ENCODE assay signal across 1 cellular context in the genomic region with DNA sequence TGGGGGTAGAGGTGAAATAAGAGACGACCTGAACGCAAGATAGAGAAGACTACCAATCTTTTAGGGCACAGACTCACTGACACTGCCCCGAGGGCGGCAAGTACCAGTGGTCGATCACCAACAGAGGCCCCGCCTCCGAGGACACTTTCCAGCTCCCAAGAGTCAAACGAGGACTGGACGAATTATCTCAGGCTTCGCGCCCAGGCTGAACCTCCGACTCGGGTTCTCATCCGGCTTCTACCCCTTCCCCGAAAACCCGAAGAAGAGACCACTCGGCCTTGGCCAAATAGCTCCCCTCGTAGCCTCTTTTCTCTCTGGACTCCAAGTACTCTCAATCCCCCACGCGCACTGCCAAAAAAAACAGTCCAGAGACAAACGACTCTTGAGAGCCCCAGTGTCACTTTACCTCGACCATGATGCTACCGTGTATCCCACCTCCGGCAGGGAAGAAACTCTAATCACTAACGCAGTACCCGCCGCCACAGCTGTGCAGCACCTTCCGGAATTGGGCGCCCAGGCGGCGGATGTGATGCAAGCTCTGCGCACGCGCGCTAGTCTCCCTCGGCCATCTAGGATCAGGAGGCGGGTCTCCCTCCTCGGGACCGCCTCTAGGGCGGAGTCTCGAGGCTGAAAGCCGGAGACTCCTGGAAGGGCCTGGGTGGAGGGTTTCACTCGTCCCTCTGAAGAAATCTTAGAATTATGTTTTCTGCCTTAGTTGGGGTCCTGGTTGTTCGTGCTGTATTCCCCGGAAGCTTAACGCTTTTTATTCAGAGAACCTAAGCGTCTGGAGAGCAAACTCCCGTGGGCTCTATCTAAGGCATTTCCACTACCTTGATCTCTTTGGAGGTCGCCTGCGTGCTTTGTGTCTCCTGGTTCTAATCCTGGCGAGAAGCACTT.
TF ChIP-seq lines count a peak whose summit lies in the region.

A gene (minus strand): TSS at position 507 of the 897 bp plus-strand sequence. CDS start 92 bp downstream, at position 415.

TF ChIP-seq in HepG2, 621 proteins besides CTCF, POLR2A, EP300 and RAD21 (continued from another document and continues in another):
- TF ChIP-seq, protein P1, sequence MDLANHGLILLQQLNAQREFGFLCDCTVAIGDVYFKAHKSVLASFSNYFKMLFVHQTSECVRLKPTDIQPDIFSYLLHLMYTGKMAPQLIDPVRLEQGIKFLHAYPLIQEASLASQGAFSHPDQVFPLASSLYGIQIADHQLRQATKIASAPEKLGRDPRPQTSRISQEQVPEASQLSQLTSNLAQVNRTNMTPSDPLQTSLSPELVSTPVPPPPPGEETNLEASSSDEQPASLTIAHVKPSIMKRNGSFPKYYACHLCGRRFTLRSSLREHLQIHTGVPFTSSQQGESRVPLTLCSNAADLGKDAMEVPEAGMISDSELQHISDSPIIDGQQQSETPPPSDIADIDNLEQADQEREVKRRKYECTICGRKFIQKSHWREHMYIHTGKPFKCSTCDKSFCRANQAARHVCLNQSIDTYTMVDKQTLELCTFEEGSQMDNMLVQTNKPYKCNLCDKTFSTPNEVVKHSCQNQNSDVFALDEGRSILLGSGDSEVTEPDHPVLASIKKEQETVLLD (CRISPR knock-in tag; IDR thresholded peaks at IDR 0.05; ENCODE audit: low read depth): no peak
- TF ChIP-seq ZNF329 (CRISPR knock-in tag; IDR thresholded peaks at IDR 0.05; ENCODE audit: low read depth) (no peak), NFE2L1 (CRISPR knock-in tag; IDR thresholded peaks at IDR 0.05; ENCODE audit: borderline replicate concordance) (no peak), ZNF124 (CRISPR knock-in tag; IDR thresholded peaks at IDR 0.05) (0 out of 2 replicates have a peak, but pooled peaks have one; percentile 48), SKI (IDR thresholded peaks at IDR 0.05; ENCODE audit: partially characterized antibody) (no peak), ZNF160 (CRISPR knock-in tag; IDR thresholded peaks at IDR 0.05) (no peak), ZNF547 (CRISPR knock-in tag; IDR thresholded peaks at IDR 0.05) (peak; percentile 63; the same call in 1 of the 2 replicates), MYNN (CRISPR knock-in tag; IDR thresholded peaks at IDR 0.05; ENCODE audit: low read depth) (no peak), STAT5B (CRISPR knock-in tag; IDR thresholded peaks at IDR 0.05) (no peak), ZNF850 (CRISPR knock-in tag; conservative IDR thresholded peaks at IDR 0.05) (no peak), RXRB (CRISPR knock-in tag; IDR thresholded peaks at IDR 0.05; ENCODE audit: borderline replicate concordance) (no peak), NCOA1 (CRISPR knock-in tag; IDR thresholded peaks at IDR 0.05) (no peak), SALL2 (CRISPR knock-in tag; IDR thresholded peaks at IDR 0.05) (no peak), NONO (IDR thresholded peaks at IDR 0.05) (no peak), NONO (CRISPR knock-in tag; conservative IDR thresholded peaks at IDR 0.05) (no peak), GTF3A (CRISPR knock-in tag; conservative IDR thresholded peaks at IDR 0.05) (no peak), PLRG1 (conservative IDR thresholded peaks at IDR 0.05) (no peak), ZNF879 (CRISPR knock-in tag; IDR thresholded peaks at IDR 0.05) (no peak), HNRNPUL1 (IDR thresholded peaks at IDR 0.05; ENCODE audit: low read depth, low read length) (no peak), RELA (CRISPR knock-in tag; IDR thresholded peaks at IDR 0.05) (no peak)
- TF ChIP-seq, protein P2, sequence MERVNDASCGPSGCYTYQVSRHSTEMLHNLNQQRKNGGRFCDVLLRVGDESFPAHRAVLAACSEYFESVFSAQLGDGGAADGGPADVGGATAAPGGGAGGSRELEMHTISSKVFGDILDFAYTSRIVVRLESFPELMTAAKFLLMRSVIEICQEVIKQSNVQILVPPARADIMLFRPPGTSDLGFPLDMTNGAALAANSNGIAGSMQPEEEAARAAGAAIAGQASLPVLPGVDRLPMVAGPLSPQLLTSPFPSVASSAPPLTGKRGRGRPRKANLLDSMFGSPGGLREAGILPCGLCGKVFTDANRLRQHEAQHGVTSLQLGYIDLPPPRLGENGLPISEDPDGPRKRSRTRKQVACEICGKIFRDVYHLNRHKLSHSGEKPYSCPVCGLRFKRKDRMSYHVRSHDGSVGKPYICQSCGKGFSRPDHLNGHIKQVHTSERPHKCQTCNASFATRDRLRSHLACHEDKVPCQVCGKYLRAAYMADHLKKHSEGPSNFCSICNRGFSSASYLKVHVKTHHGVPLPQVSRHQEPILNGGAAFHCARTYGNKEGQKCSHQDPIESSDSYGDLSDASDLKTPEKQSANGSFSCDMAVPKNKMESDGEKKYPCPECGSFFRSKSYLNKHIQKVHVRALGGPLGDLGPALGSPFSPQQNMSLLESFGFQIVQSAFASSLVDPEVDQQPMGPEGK (CRISPR knock-in tag; IDR thresholded peaks at IDR 0.05): no peak
- TF ChIP-seq, protein P3, sequence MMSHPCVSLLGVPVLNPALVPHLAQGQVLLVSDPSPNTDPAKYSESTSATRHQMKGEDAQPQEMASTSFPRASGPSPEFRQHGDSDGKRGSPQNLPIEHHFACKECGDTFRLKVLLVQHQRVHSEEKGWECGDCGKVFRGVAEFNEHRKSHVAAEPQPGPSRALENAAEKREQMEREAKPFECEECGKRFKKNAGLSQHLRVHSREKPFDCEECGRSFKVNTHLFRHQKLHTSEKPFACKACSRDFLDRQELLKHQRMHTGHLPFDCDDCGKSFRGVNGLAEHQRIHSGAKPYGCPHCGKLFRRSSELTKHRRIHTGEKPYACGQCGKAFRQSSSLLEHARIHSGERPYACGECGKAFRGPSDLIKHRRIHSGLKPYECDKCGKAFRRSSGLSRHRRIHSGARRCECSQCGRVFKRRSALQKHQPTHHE (CRISPR knock-in tag; IDR thresholded peaks at IDR 0.05; ENCODE audit: borderline replicate concordance): no peak
- TF ChIP-seq, protein P4, sequence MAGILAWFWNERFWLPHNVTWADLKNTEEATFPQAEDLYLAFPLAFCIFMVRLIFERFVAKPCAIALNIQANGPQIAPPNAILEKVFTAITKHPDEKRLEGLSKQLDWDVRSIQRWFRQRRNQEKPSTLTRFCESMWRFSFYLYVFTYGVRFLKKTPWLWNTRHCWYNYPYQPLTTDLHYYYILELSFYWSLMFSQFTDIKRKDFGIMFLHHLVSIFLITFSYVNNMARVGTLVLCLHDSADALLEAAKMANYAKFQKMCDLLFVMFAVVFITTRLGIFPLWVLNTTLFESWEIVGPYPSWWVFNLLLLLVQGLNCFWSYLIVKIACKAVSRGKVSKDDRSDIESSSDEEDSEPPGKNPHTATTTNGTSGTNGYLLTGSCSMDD (CRISPR knock-in tag; IDR thresholded peaks at IDR 0.05): no peak
- TF ChIP-seq, protein P5, sequence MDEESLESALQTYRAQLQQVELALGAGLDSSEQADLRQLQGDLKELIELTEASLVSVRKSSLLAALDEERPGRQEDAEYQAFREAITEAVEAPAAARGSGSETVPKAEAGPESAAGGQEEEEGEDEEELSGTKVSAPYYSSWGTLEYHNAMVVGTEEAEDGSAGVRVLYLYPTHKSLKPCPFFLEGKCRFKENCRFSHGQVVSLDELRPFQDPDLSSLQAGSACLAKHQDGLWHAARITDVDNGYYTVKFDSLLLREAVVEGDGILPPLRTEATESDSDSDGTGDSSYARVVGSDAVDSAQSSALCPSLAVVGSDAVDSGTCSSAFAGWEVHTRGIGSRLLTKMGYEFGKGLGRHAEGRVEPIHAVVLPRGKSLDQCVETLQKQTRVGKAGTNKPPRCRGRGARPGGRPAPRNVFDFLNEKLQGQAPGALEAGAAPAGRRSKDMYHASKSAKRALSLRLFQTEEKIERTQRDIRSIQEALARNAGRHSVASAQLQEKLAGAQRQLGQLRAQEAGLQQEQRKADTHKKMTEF (CRISPR knock-in tag; IDR thresholded peaks at IDR 0.05): no peak
- TF ChIP-seq, protein P6, sequence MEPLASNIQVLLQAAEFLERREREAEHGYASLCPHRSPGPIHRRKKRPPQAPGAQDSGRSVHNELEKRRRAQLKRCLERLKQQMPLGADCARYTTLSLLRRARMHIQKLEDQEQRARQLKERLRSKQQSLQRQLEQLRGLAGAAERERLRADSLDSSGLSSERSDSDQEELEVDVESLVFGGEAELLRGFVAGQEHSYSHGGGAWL (CRISPR knock-in tag; IDR thresholded peaks at IDR 0.05): no peak
- TF ChIP-seq, protein P7, sequence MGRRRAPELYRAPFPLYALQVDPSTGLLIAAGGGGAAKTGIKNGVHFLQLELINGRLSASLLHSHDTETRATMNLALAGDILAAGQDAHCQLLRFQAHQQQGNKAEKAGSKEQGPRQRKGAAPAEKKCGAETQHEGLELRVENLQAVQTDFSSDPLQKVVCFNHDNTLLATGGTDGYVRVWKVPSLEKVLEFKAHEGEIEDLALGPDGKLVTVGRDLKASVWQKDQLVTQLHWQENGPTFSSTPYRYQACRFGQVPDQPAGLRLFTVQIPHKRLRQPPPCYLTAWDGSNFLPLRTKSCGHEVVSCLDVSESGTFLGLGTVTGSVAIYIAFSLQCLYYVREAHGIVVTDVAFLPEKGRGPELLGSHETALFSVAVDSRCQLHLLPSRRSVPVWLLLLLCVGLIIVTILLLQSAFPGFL (CRISPR knock-in tag; IDR thresholded peaks at IDR 0.05): no peak
- TF ChIP-seq, protein P8, sequence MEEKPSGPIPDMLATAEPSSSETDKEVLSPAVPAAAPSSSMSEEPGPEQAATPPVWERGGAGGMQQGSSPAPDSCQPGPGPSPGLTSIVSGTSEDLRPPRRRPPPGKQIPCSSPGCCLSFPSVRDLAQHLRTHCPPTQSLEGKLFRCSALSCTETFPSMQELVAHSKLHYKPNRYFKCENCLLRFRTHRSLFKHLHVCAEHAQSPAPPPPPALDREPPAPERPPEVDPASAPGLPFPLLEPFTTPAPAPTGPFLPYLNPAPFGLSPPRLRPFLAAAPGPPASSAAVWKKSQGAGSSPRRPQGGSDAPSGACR (CRISPR knock-in tag; IDR thresholded peaks at IDR 0.05): peak; percentile 40; the same call in 1 of the 2 replicates
- TF ChIP-seq, protein P9, sequence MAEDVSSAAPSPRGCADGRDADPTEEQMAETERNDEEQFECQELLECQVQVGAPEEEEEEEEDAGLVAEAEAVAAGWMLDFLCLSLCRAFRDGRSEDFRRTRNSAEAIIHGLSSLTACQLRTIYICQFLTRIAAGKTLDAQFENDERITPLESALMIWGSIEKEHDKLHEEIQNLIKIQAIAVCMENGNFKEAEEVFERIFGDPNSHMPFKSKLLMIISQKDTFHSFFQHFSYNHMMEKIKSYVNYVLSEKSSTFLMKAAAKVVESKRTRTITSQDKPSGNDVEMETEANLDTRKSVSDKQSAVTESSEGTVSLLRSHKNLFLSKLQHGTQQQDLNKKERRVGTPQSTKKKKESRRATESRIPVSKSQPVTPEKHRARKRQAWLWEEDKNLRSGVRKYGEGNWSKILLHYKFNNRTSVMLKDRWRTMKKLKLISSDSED (CRISPR knock-in tag; IDR thresholded peaks at IDR 0.05): no peak
- TF ChIP-seq, protein P10, sequence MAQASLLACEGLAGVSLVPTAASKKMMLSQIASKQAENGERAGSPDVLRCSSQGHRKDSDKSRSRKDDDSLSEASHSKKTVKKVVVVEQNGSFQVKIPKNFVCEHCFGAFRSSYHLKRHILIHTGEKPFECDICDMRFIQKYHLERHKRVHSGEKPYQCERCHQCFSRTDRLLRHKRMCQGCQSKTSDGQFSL (CRISPR knock-in tag; IDR thresholded peaks at IDR 0.05): no peak
- TF ChIP-seq, protein P11, sequence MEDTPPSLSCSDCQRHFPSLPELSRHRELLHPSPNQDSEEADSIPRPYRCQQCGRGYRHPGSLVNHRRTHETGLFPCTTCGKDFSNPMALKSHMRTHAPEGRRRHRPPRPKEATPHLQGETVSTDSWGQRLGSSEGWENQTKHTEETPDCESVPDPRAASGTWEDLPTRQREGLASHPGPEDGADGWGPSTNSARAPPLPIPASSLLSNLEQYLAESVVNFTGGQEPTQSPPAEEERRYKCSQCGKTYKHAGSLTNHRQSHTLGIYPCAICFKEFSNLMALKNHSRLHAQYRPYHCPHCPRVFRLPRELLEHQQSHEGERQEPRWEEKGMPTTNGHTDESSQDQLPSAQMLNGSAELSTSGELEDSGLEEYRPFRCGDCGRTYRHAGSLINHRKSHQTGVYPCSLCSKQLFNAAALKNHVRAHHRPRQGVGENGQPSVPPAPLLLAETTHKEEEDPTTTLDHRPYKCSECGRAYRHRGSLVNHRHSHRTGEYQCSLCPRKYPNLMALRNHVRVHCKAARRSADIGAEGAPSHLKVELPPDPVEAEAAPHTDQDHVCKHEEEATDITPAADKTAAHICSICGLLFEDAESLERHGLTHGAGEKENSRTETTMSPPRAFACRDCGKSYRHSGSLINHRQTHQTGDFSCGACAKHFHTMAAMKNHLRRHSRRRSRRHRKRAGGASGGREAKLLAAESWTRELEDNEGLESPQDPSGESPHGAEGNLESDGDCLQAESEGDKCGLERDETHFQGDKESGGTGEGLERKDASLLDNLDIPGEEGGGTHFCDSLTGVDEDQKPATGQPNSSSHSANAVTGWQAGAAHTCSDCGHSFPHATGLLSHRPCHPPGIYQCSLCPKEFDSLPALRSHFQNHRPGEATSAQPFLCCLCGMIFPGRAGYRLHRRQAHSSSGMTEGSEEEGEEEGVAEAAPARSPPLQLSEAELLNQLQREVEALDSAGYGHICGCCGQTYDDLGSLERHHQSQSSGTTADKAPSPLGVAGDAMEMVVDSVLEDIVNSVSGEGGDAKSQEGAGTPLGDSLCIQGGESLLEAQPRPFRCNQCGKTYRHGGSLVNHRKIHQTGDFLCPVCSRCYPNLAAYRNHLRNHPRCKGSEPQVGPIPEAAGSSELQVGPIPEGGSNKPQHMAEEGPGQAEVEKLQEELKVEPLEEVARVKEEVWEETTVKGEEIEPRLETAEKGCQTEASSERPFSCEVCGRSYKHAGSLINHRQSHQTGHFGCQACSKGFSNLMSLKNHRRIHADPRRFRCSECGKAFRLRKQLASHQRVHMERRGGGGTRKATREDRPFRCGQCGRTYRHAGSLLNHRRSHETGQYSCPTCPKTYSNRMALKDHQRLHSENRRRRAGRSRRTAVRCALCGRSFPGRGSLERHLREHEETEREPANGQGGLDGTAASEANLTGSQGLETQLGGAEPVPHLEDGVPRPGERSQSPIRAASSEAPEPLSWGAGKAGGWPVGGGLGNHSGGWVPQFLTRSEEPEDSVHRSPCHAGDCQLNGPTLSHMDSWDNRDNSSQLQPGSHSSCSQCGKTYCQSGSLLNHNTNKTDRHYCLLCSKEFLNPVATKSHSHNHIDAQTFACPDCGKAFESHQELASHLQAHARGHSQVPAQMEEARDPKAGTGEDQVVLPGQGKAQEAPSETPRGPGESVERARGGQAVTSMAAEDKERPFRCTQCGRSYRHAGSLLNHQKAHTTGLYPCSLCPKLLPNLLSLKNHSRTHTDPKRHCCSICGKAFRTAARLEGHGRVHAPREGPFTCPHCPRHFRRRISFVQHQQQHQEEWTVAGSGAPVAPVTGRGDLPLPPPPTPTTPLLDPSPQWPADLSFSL (CRISPR knock-in tag; IDR thresholded peaks at IDR 0.05): no peak
- TF ChIP-seq, protein P12, sequence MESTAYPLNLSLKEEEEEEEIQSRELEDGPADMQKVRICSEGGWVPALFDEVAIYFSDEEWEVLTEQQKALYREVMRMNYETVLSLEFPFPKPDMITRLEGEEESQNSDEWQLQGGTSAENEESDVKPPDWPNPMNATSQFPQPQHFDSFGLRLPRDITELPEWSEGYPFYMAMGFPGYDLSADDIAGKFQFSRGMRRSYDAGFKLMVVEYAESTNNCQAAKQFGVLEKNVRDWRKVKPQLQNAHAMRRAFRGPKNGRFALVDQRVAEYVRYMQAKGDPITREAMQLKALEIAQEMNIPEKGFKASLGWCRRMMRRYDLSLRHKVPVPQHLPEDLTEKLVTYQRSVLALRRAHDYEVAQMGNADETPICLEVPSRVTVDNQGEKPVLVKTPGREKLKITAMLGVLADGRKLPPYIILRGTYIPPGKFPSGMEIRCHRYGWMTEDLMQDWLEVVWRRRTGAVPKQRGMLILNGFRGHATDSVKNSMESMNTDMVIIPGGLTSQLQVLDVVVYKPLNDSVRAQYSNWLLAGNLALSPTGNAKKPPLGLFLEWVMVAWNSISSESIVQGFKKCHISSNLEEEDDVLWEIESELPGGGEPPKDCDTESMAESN (CRISPR knock-in tag; conservative IDR thresholded peaks at IDR 0.05): 0 out of 2 replicates have a peak, but pooled peaks have one; percentile 21
